14 cellular contexts compared by ENCODE assay signal in genomic region chr18:22176622-22177495, GRCh38. TPM values are rescaled to one million over a fixed set of nuclear protein-coding genes. Genes with fewer than 3 reads are reported as not detected.
DNase-seq lines count a peak whose midpoint lies in the region; ATAC-seq and TF ChIP-seq lines count a peak whose summit lies in the region.
"Had no signal": no experiment of that assay in that cellular context is flagged by ENCODE, and none has a peak within 500 bp of the region (broad histone marks: within the 10 kb centered on the region; RNA-seq: fewer than 3 reads in every experiment).

No MANE protein-coding gene starts in this region.

- H3K36me3 ChIP-seq in ascending aorta (peaks cover 5 to 9% of the 10 kb centered on the region in 2 donors), mucosa of rectum (ENCODE audit: control insufficient read depth in 2 of 2, insufficient read depth in 2 of 2, low read length in 2 of 2) (peaks cover 4 to 16% of the 10 kb centered on the region in 2 donors), HAP-1 (replicated peaks) (no peaks in the 10 kb centered on the region)

- no peak for DNase-seq in ascending aorta (ENCODE audit: low spot score in 2 of 2)
- DNase-seq in glutamatergic neuron: no peak
- no peak for DNase-seq in type B pancreatic cell (ENCODE audit: extremely low spot score, unreplicated experiment)
- no peak for DNase-seq in HAP-1 (ENCODE audit: low spot score in 2 of 2)
- no peak for DNase-seq in stimulated activated effector memory CD8-positive, alpha-beta T cell treated with anti-CD3 and anti-CD28 coated beads, Interleukin-12 subunit alpha, Interleukin-12 subunit beta, amount 100 ng/mL, for 72 hours (ENCODE audit: low spot score in 2 of 2)
- no peak for DNase-seq in activated naive CD8-positive, alpha-beta T cell treated with anti-CD3 and anti-CD28 coated beads for 36 hours
- DNase-seq: activated CD4-positive, alpha-beta T cell treated with anti-CD3 and anti-CD28 coated beads for 4 hours; activated naive CD4-positive, alpha-beta T cell; Karpas-422; NCI-H226; stimulated activated CD4-positive, alpha-beta T cell treated with anti-CD3 and anti-CD28 coated beads, Interleukin-12 subunit alpha, Interleukin-12 subunit beta, amount 100 ng/mL, for 4 hours; stimulated activated naive B cell treated with anti-CD40 and anti-IgM and Interleukin-4, amounts not matched to agents 10 μg/mL and 1 μg/mL and 100 μg/mL, for 72 hours had no signal

- peak overlapping the region; percentile 90 to 99 for H3K27ac ChIP-seq in ascending aorta
- H3K27ac ChIP-seq in mucosa of rectum (ENCODE audit: low read depth in 2 of 2, low read length in 2 of 2): peak overlapping the region; percentile 77 to 84

- H3K4me1 ChIP-seq in ascending aorta (peaks cover 0 to 12% of the 10 kb centered on the region in 2 donors), mucosa of rectum (ENCODE audit: control insufficient read depth in 2 of 2, insufficient read depth in 2 of 2, low read length in 2 of 2) (peaks cover 19% of the 10 kb centered on the region in 2 donors), HAP-1 (peaks cover 4% of the 10 kb centered on the region; the same call in 1 of the 2 replicates)

- no peak overlapping the region for H3K27ac Mint-ChIP-seq in glutamatergic neuron (ENCODE audit: unreplicated experiment)
- H3K27ac Mint-ChIP-seq in type B pancreatic cell: peak overlapping the region; percentile 79
- H3K27ac Mint-ChIP-seq in stimulated activated effector memory CD8-positive, alpha-beta T cell treated with anti-CD3 and anti-CD28 coated beads, Interleukin-12 subunit alpha, Interleukin-12 subunit beta, amount 100 ng/mL, for 72 hours: no peak overlapping the region
- no peak overlapping the region for H3K27ac Mint-ChIP-seq in activated naive CD8-positive, alpha-beta T cell treated with anti-CD3 and anti-CD28 coated beads for 36 hours
- H3K27ac Mint-ChIP-seq: stimulated activated naive B cell treated with anti-CD40 and anti-IgM and Interleukin-4, amounts not matched to agents 10 μg/mL and 1 μg/mL and 100 μg/mL, for 72 hours had no signal

- intact Hi-C loops in ascending aorta (cut with DNase I): no loop called here

- H3K27me3 ChIP-seq in ascending aorta (no peaks in the 10 kb centered on the region), mucosa of rectum (ENCODE audit: control insufficient read depth in 2 of 2, insufficient read depth in 2 of 2, low read length in 2 of 2) (peaks cover 2 to 7% of the 10 kb centered on the region in 2 donors), HAP-1 (ENCODE audit: low read depth) (peaks cover 20% of the 10 kb centered on the region)

- peak overlapping the region; percentile 89 to 90 for H3K4me3 ChIP-seq in ascending aorta
- H3K4me3 ChIP-seq in mucosa of rectum (ENCODE audit: low read length in 2 of 2): peak overlapping the region; percentile 49 to 71
- H3K4me3 ChIP-seq in HAP-1: no peak overlapping the region

- H3K4me3 Mint-ChIP-seq in glutamatergic neuron (ENCODE audit: unreplicated experiment): peak overlapping the region; percentile 46
- peak overlapping the region; percentile 84 for H3K4me3 Mint-ChIP-seq in type B pancreatic cell
- H3K4me3 Mint-ChIP-seq in stimulated activated effector memory CD8-positive, alpha-beta T cell treated with anti-CD3 and anti-CD28 coated beads, Interleukin-12 subunit alpha, Interleukin-12 subunit beta, amount 100 ng/mL, for 72 hours: no peak overlapping the region
- no peak overlapping the region for H3K4me3 Mint-ChIP-seq in activated naive CD8-positive, alpha-beta T cell treated with anti-CD3 and anti-CD28 coated beads for 36 hours
- H3K4me3 Mint-ChIP-seq: stimulated activated naive B cell treated with anti-CD40 and anti-IgM and Interleukin-4, amounts not matched to agents 10 μg/mL and 1 μg/mL and 100 μg/mL, for 72 hours had no signal

- H3K36me3 Mint-ChIP-seq in glutamatergic neuron (ENCODE audit: unreplicated experiment) (no peaks in the 10 kb centered on the region), type B pancreatic cell (peaks cover 36% of the 10 kb centered on the region)
- no peaks in the 10 kb centered on the region for H3K36me3 Mint-ChIP-seq in stimulated activated effector memory CD8-positive, alpha-beta T cell treated with anti-CD3 and anti-CD28 coated beads, Interleukin-12 subunit alpha, Interleukin-12 subunit beta, amount 100 ng/mL, for 72 hours
- no peaks in the 10 kb centered on the region for H3K36me3 Mint-ChIP-seq in activated naive CD8-positive, alpha-beta T cell treated with anti-CD3 and anti-CD28 coated beads for 36 hours

- no peak for TF ChIP-seq CTCF in ascending aorta (IDR thresholded peaks at IDR 0.05)
- TF ChIP-seq CTCF in glutamatergic neuron (IDR thresholded peaks at IDR 0.05; ENCODE audit: partially characterized antibody, unreplicated experiment): no peak
- TF ChIP-seq CTCF in type B pancreatic cell (conservative IDR thresholded peaks at IDR 0.05): no peak

- H3K9ac ChIP-seq in mucosa of rectum (ENCODE audit: low read depth in 1 of 2, low read length in 2 of 2): peak overlapping the region; percentile 54 to 82

- H3K27me3 Mint-ChIP-seq in glutamatergic neuron (ENCODE audit: unreplicated experiment): peaks cover 33% of the 10 kb centered on the region
- peaks cover 83% of the 10 kb centered on the region for H3K27me3 Mint-ChIP-seq in type B pancreatic cell
- H3K27me3 Mint-ChIP-seq in activated naive CD8-positive, alpha-beta T cell treated with anti-CD3 and anti-CD28 coated beads for 36 hours: peaks cover 68% of the 10 kb centered on the region

- H3K9me3 ChIP-seq in ascending aorta: no peaks in the 10 kb centered on the region
- no peaks in the 10 kb centered on the region for H3K9me3 ChIP-seq in mucosa of rectum (ENCODE audit: control insufficient read depth in 2 of 2, low read length in 2 of 2)
- H3K9me3 ChIP-seq in HAP-1: no peaks in the 10 kb centered on the region

- peaks cover 6% of the 10 kb centered on the region for H3K9me3 Mint-ChIP-seq in glutamatergic neuron (ENCODE audit: unreplicated experiment)
- H3K9me3 Mint-ChIP-seq in type B pancreatic cell: no peaks in the 10 kb centered on the region
- no peaks in the 10 kb centered on the region for H3K9me3 Mint-ChIP-seq in stimulated activated effector memory CD8-positive, alpha-beta T cell treated with anti-CD3 and anti-CD28 coated beads, Interleukin-12 subunit alpha, Interleukin-12 subunit beta, amount 100 ng/mL, for 72 hours
- H3K9me3 Mint-ChIP-seq in activated naive CD8-positive, alpha-beta T cell treated with anti-CD3 and anti-CD28 coated beads for 36 hours: peaks cover 3% of the 10 kb centered on the region

- in situ Hi-C loops in HAP-1 (cut with MboI; ENCODE audit: low sequenced_read_pairs): no loop called here

- no peak for ATAC-seq in stimulated activated effector memory CD8-positive, alpha-beta T cell treated with anti-CD3 and anti-CD28 coated beads, Interleukin-12 subunit alpha, Interleukin-12 subunit beta, amount 100 ng/mL, for 72 hours
- no peak for ATAC-seq in GM21447 (IDR thresholded peaks at IDR 0.05; ENCODE audit: unreplicated experiment)
- ATAC-seq: stimulated activated naive B cell treated with anti-CD40 and anti-IgM and Interleukin-4, amounts not matched to agents 10 μg/mL and 1 μg/mL and 100 μg/mL, for 72 hours had no signal

- H3K4me1 Mint-ChIP-seq in glutamatergic neuron (ENCODE audit: low read depth, unreplicated experiment) (peaks cover 2% of the 10 kb centered on the region), type B pancreatic cell (ENCODE audit: unreplicated experiment) (peaks cover 11% of the 10 kb centered on the region)
- H3K4me1 Mint-ChIP-seq in stimulated activated effector memory CD8-positive, alpha-beta T cell treated with anti-CD3 and anti-CD28 coated beads, Interleukin-12 subunit alpha, Interleukin-12 subunit beta, amount 100 ng/mL, for 72 hours: peaks cover 5% of the 10 kb centered on the region
- H3K4me1 Mint-ChIP-seq in activated naive CD8-positive, alpha-beta T cell treated with anti-CD3 and anti-CD28 coated beads for 36 hours: no peaks in the 10 kb centered on the region
- H3K4me1 Mint-ChIP-seq: stimulated activated naive B cell treated with anti-CD40 and anti-IgM and Interleukin-4, amounts not matched to agents 10 μg/mL and 1 μg/mL and 100 μg/mL, for 72 hours had no signal

RNA-seq across cellular contexts. Expression of gene GATA6, which starts 7.5 kb away (rescaled TPM):
- 89.3 TPM for total RNA-seq in ascending aorta
- 0.42 TPM for total RNA-seq in glutamatergic neuron (ENCODE audit: unreplicated experiment)
- total RNA-seq in type B pancreatic cell (ENCODE audit: low replicate concordance): 37.7 and 39.8 TPM in 2 replicates
- not detected for total RNA-seq in activated naive CD8-positive, alpha-beta T cell treated with anti-CD3 and anti-CD28 coated beads for 36 hours

Comparison
In these comparisons a context has a peak if more than half of its experiments do, and no peak if none do; other contexts are left out.
1. H3K4me3 Mint-ChIP-seq: peak in glutamatergic neuron (single experiment) and type B pancreatic cell (single experiment); none in stimulated activated effector memory CD8-positive, alpha-beta T cell treated with anti-CD3 and anti-CD28 coated beads, Interleukin-12 subunit alpha, Interleukin-12 subunit beta, amount 100 ng/mL, for 72 hours (single experiment) and activated naive CD8-positive, alpha-beta T cell treated with anti-CD3 and anti-CD28 coated beads for 36 hours (single experiment).
2. RNA of gene GATA6, which starts 7.5 kb away (total RNA-seq): 89.3 TPM in ascending aorta (single experiment) and 37.7 to 39.8 TPM in type B pancreatic cell; 0.42 TPM in glutamatergic neuron (single experiment) and not detected in activated naive CD8-positive, alpha-beta T cell treated with anti-CD3 and anti-CD28 coated beads for 36 hours; every median in the first group is over 10 times any median in the second.